Comparison of ENCODE assay signal across 1 cellular context in the genomic region with DNA sequence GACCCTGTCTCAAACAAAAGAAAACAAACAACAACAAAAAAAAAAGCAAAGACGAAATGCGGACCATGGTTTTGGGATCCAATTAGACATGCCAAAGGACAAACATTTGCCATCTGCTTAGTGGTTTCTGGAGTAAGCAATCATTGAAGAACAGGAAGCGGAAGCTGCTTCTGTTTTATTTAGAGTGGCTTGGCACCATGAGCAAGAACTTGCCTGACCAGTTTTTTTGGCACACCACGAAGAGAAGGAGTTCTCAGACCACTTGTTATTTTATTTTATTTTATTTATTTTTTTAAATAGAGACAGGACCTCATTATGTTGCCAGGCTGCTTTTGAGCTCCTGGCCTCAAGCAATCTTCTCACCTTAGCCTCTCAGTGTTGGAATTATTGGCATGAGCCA.
TF ChIP-seq lines count a peak whose summit lies in the region.

No MANE protein-coding gene starts in this region.

TF ChIP-seq in K562, 482 proteins besides CTCF, POLR2A, EP300 and RAD21:
- TF ChIP-seq SIX5 (IDR thresholded peaks at IDR 0.05; ENCODE audit: borderline replicate concordance in 1 of 2, insufficient read depth in 1 of 2, low read depth in 1 of 2, low read length in 2 of 2) (no peak), ZKSCAN1 (IDR thresholded peaks at IDR 0.05; ENCODE audit: low read depth, low read length) (no peak), LEF1 (IDR thresholded peaks at IDR 0.05) (no peak), SAFB2 (IDR thresholded peaks at IDR 0.05; ENCODE audit: borderline replicate concordance, low read depth, low read length, severe bottlenecking) (no peak), CSDE1 (IDR thresholded peaks at IDR 0.05) (no peak)
- TF ChIP-seq, protein P1, sequence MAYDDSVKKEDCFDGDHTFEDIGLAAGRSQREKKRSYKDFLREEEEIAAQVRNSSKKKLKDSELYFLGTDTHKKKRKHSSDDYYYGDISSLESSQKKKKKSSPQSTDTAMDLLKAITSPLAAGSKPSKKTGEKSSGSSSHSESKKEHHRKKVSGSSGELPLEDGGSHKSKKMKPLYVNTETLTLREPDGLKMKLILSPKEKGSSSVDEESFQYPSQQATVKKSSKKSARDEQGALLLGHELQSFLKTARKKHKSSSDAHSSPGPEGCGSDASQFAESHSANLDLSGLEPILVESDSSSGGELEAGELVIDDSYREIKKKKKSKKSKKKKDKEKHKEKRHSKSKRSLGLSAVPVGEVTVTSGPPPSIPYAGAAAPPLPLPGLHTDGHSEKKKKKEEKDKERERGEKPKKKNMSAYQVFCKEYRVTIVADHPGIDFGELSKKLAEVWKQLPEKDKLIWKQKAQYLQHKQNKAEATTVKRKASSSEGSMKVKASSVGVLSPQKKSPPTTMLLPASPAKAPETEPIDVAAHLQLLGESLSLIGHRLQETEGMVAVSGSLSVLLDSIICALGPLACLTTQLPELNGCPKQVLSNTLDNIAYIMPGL (CRISPR knock-in tag; IDR thresholded peaks at IDR 0.05), result no peak
- TF ChIP-seq, protein P2, sequence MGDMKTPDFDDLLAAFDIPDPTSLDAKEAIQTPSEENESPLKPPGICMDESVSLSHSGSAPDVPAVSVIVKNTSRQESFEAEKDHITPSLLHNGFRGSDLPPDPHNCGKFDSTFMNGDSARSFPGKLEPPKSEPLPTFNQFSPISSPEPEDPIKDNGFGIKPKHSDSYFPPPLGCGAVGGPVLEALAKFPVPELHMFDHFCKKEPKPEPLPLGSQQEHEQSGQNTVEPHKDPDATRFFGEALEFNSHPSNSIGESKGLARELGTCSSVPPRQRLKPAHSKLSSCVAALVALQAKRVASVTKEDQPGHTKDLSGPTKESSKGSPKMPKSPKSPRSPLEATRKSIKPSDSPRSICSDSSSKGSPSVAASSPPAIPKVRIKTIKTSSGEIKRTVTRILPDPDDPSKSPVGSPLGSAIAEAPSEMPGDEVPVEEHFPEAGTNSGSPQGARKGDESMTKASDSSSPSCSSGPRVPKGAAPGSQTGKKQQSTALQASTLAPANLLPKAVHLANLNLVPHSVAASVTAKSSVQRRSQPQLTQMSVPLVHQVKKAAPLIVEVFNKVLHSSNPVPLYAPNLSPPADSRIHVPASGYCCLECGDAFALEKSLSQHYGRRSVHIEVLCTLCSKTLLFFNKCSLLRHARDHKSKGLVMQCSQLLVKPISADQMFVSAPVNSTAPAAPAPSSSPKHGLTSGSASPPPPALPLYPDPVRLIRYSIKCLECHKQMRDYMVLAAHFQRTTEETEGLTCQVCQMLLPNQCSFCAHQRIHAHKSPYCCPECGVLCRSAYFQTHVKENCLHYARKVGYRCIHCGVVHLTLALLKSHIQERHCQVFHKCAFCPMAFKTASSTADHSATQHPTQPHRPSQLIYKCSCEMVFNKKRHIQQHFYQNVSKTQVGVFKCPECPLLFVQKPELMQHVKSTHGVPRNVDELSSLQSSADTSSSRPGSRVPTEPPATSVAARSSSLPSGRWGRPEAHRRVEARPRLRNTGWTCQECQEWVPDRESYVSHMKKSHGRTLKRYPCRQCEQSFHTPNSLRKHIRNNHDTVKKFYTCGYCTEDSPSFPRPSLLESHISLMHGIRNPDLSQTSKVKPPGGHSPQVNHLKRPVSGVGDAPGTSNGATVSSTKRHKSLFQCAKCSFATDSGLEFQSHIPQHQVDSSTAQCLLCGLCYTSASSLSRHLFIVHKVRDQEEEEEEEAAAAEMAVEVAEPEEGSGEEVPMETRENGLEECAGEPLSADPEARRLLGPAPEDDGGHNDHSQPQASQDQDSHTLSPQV (IDR thresholded peaks at IDR 0.05), result no peak
